In genomic region chr9:112170235-112170634, GRCh38 we compare ENCODE assay signal across 15 cellular contexts. TPM values are rescaled to one million over a fixed set of nuclear protein-coding genes. Genes with fewer than 3 reads are reported as not detected.
DNase-seq lines count a peak whose midpoint lies in the region; ATAC-seq, FAIRE-seq and TF ChIP-seq lines count a peak whose summit lies in the region.
"Had no signal": no experiment of that assay in that cellular context is flagged by ENCODE, and none has a peak within 500 bp of the region (broad histone marks: within the 10 kb centered on the region; RNA-seq: fewer than 3 reads in every experiment).

No MANE protein-coding gene starts in this region.

- no peaks in the 10 kb centered on the region for H3K27me3 ChIP-seq in bronchial epithelial cell (ENCODE audit: control insufficient read depth, insufficient read depth, low read length)
- H3K27me3 ChIP-seq in lower lobe of right lung (ENCODE audit: low read depth), result no peaks in the 10 kb centered on the region
- H3K27me3 ChIP-seq: heart right ventricle had no signal

- TF ChIP-seq CTCF in natural killer cell (IDR thresholded peaks at IDR 0.05) (no peak), bronchial epithelial cell (IDR thresholded peaks at IDR 0.05; ENCODE audit: insufficient read depth, low read length, severe bottlenecking) (no peak), lower lobe of right lung (IDR thresholded peaks at IDR 0.05) (no peak)

- H3K4me3 Mint-ChIP-seq in natural killer cell, result peak overlapping the region; percentile 14
- no peak overlapping the region for H3K4me3 Mint-ChIP-seq in natural killer cell treated with Interleukin-12 subunit alpha and Interleukin-12 subunit beta and Interleukin-15 and Interleukin-18, amount 100 ng/mL, for 72 hours
- H3K4me3 Mint-ChIP-seq in naive thymus-derived CD8-positive, alpha-beta T cell, result peak overlapping the region in 1 of 10 donors; percentile 6
- no peak overlapping the region for H3K4me3 Mint-ChIP-seq in activated naive CD4-positive, alpha-beta T cell treated with anti-CD3 and anti-CD28 coated beads for 36 hours
- H3K4me3 Mint-ChIP-seq: endodermal cell had no signal

- POLR2A ChIA-PET in naive thymus-derived CD8-positive, alpha-beta T cell (lab: Charles Lee), result interaction anchor here (0.6 kb wide), 2 partner anchors 137 to 208 kb away, joined by 3 read pairs; no protein-coding TSS in a partner anchor

- H3K9me3 ChIP-seq in lower lobe of right lung, result no peaks in the 10 kb centered on the region
- H3K9me3 ChIP-seq: heart right ventricle had no signal

- CTCF ChIA-PET in activated naive CD4-positive, alpha-beta T cell treated with anti-CD3 and anti-CD28 coated beads for 36 hours (lab: Charles Lee), result interaction anchor here (0.7 kb wide), 1 partner anchor 54 kb away, joined by 3 read pairs; no protein-coding TSS in a partner anchor

- DNase-seq in natural killer cell (no peak), bronchial epithelial cell (ENCODE audit: low read depth) (peak; percentile 93), lower lobe of right lung (peak; percentile 55), globus pallidus (ENCODE audit: low spot score) (no peak)
- no peak for DNase-seq in natural killer cell treated with Interleukin-12 subunit alpha and Interleukin-12 subunit beta and Interleukin-15 and Interleukin-18, amount 100 ng/mL, for 72 hours (ENCODE audit: low spot score)
- DNase-seq in naive thymus-derived CD8-positive, alpha-beta T cell, result no peak
- DNase-seq in activated naive CD4-positive, alpha-beta T cell treated with anti-CD3 and anti-CD28 coated beads for 36 hours, result no peak
- DNase-seq: activated CD4-positive, alpha-beta T cell treated with anti-CD3 and anti-CD28 coated beads, Interleukin-2, amount 50 U/mL, for 4 hours; activated effector memory CD4-positive, alpha-beta T cell treated with Interleukin-2 at 50 U/mL for 16 hours; DMS79 treated with DMSO at 0.1 percent for 48 hours; endodermal cell; heart right ventricle; NCI-H2227 treated with DMSO at 0.1 percent for 48 hours had no signal

- FAIRE-seq in bronchial epithelial cell (lab: Jason Lieb, UNC), result no peak
- FAIRE-seq: GM12891 had no signal

- H3K36me3 Mint-ChIP-seq in natural killer cell, result no peaks in the 10 kb centered on the region
- peaks cover 9% of the 10 kb centered on the region for H3K36me3 Mint-ChIP-seq in natural killer cell treated with Interleukin-12 subunit alpha and Interleukin-12 subunit beta and Interleukin-15 and Interleukin-18, amount 100 ng/mL, for 72 hours
- H3K36me3 Mint-ChIP-seq in naive thymus-derived CD8-positive, alpha-beta T cell, result peaks cover 0 to 4% (median 0%) of the 10 kb centered on the region in 3 donors
- H3K36me3 Mint-ChIP-seq in activated naive CD4-positive, alpha-beta T cell treated with anti-CD3 and anti-CD28 coated beads for 36 hours (ENCODE audit: low read depth), result no peaks in the 10 kb centered on the region

- H3K9me3 Mint-ChIP-seq in natural killer cell, result no peaks in the 10 kb centered on the region
- peaks cover 6% of the 10 kb centered on the region for H3K9me3 Mint-ChIP-seq in natural killer cell treated with Interleukin-12 subunit alpha and Interleukin-12 subunit beta and Interleukin-15 and Interleukin-18, amount 100 ng/mL, for 72 hours
- H3K9me3 Mint-ChIP-seq in naive thymus-derived CD8-positive, alpha-beta T cell, result no peaks in the 10 kb centered on the region
- H3K9me3 Mint-ChIP-seq in activated naive CD4-positive, alpha-beta T cell treated with anti-CD3 and anti-CD28 coated beads for 36 hours, result no peaks in the 10 kb centered on the region
- H3K9me3 Mint-ChIP-seq: endodermal cell had no signal

- peak overlapping the region; percentile 67 to 77 for H3K27ac Mint-ChIP-seq in natural killer cell
- H3K27ac Mint-ChIP-seq in natural killer cell treated with Interleukin-12 subunit alpha and Interleukin-12 subunit beta and Interleukin-15 and Interleukin-18, amount 100 ng/mL, for 72 hours, result peak overlapping the region in 1 of 2 donors; percentile 70
- H3K27ac Mint-ChIP-seq in naive thymus-derived CD8-positive, alpha-beta T cell, result peak overlapping the region in 1 of 10 donors; percentile 75
- no peak overlapping the region for H3K27ac Mint-ChIP-seq in activated naive CD4-positive, alpha-beta T cell treated with anti-CD3 and anti-CD28 coated beads for 36 hours
- H3K27ac Mint-ChIP-seq: endodermal cell had no signal

- H3K4me1 ChIP-seq in lower lobe of right lung, result peaks cover 22% of the 10 kb centered on the region

- peaks cover 87 to 92% of the 10 kb centered on the region in 2 donors for H3K4me1 Mint-ChIP-seq in natural killer cell
- H3K4me1 Mint-ChIP-seq in natural killer cell treated with Interleukin-12 subunit alpha and Interleukin-12 subunit beta and Interleukin-15 and Interleukin-18, amount 100 ng/mL, for 72 hours (ENCODE audit: low read depth in 2 of 2), result peaks cover 73 to 88% of the 10 kb centered on the region in 2 donors
- H3K4me1 Mint-ChIP-seq in naive thymus-derived CD8-positive, alpha-beta T cell, result peaks cover 34 to 86% (median 73%) of the 10 kb centered on the region in 4 donors
- peaks cover 33% of the 10 kb centered on the region for H3K4me1 Mint-ChIP-seq in activated naive CD4-positive, alpha-beta T cell treated with anti-CD3 and anti-CD28 coated beads for 36 hours (ENCODE audit: low read depth)

- no peaks in the 10 kb centered on the region for H3K36me3 ChIP-seq in bronchial epithelial cell (ENCODE audit: control insufficient read depth, insufficient read depth, low read length)
- H3K36me3 ChIP-seq in lower lobe of right lung, result no peaks in the 10 kb centered on the region
- H3K36me3 ChIP-seq: heart right ventricle had no signal

- intact Hi-C loops in natural killer cell (cut with micrococcal nuclease) (loop anchor here (10.0 kb wide), 1 partner anchor 585 kb away; the partner anchor contains the start of gene SNX30), lower lobe of right lung (cut with DNase I) (no loop called here)
- intact Hi-C loops in activated naive CD4-positive, alpha-beta T cell treated with anti-CD3 and anti-CD28 coated beads for 36 hours (cut with micrococcal nuclease), result no loop called here

- no peak overlapping the region for H3K27ac ChIP-seq in lower lobe of right lung
- H3K27ac ChIP-seq: heart right ventricle had no signal

- H3K27me3 Mint-ChIP-seq in natural killer cell (ENCODE audit: low read depth in 2 of 2), result no peaks in the 10 kb centered on the region
- H3K27me3 Mint-ChIP-seq in natural killer cell treated with Interleukin-12 subunit alpha and Interleukin-12 subunit beta and Interleukin-15 and Interleukin-18, amount 100 ng/mL, for 72 hours, result no peaks in the 10 kb centered on the region
- H3K27me3 Mint-ChIP-seq in naive thymus-derived CD8-positive, alpha-beta T cell, result no peaks in the 10 kb centered on the region
- H3K27me3 Mint-ChIP-seq in activated naive CD4-positive, alpha-beta T cell treated with anti-CD3 and anti-CD28 coated beads for 36 hours (ENCODE audit: low read depth), result no peaks in the 10 kb centered on the region

- no peak overlapping the region for H3K4me3 ChIP-seq in bronchial epithelial cell (ENCODE audit: low read depth, low read length)
- no peak overlapping the region for H3K4me3 ChIP-seq in lower lobe of right lung
- H3K4me3 ChIP-seq: heart right ventricle had no signal

- no peak for ATAC-seq in natural killer cell
- ATAC-seq in natural killer cell treated with Interleukin-12 subunit alpha and Interleukin-12 subunit beta and Interleukin-15 and Interleukin-18, amount 100 ng/mL, for 72 hours, result no peak
- ATAC-seq in lower lobe of right lung, result peak; percentile 57 to 61
- no peak for ATAC-seq in naive thymus-derived CD8-positive, alpha-beta T cell
- no peak for ATAC-seq in HG02571 (IDR thresholded peaks at IDR 0.05; ENCODE audit: unreplicated experiment)
- ATAC-seq: heart right ventricle had no signal

RNA-seq across cellular contexts. Expression of gene SUSD1, which starts 4.9 kb away (rescaled TPM):
- total RNA-seq in natural killer cell, result 10 to 100 TPM; 74.1 to 97.4 (median 86.9) TPM
- 10 to 100 TPM; 20.0 to 23.4 TPM for total RNA-seq in natural killer cell treated with Interleukin-12 subunit alpha and Interleukin-12 subunit beta and Interleukin-15 and Interleukin-18, amount 100 ng/mL, for 72 hours
- 6.9 and 9.0 TPM in 2 replicates for total RNA-seq in bronchial epithelial cell
- total RNA-seq in lower lobe of right lung, result 49.4 TPM
- total RNA-seq in naive thymus-derived CD8-positive, alpha-beta T cell, result 1 to 10 TPM; 2.5 to 2.6 TPM
- polyA plus RNA-seq in naive thymus-derived CD8-positive, alpha-beta T cell, result 10 to 100 TPM in 1 of 3 donors, 1 to 10 TPM in 2; 4.1 to 12.4 (median 4.7) TPM
- total RNA-seq in activated naive CD4-positive, alpha-beta T cell treated with anti-CD3 and anti-CD28 coated beads for 36 hours, result 1 to 10 TPM; 1.6 to 2.7 TPM

Comparison
In these comparisons a context has a peak if more than half of its experiments do, and no peak if none do; other contexts are left out.
1. ATAC-seq: peak in lower lobe of right lung (2 of 2); none in natural killer cell (0 of 3), natural killer cell treated with Interleukin-12 subunit alpha and Interleukin-12 subunit beta and Interleukin-15 and Interleukin-18, amount 100 ng/mL, for 72 hours (0 of 2), naive thymus-derived CD8-positive, alpha-beta T cell (0 of 2) and HG02571 (single experiment).
2. DNase-seq: peak in bronchial epithelial cell (single experiment) and lower lobe of right lung (single experiment); none in natural killer cell (single experiment), natural killer cell treated with Interleukin-12 subunit alpha and Interleukin-12 subunit beta and Interleukin-15 and Interleukin-18, amount 100 ng/mL, for 72 hours (single experiment), naive thymus-derived CD8-positive, alpha-beta T cell (0 of 10), globus pallidus (single experiment) and activated naive CD4-positive, alpha-beta T cell treated with anti-CD3 and anti-CD28 coated beads for 36 hours (single experiment).